Comparison of ENCODE assay signal across 23 cellular contexts in genomic region chr1:80075351-80075750, GRCh38.
DNase-seq lines count a peak whose midpoint lies in the region; ATAC-seq and TF ChIP-seq lines count a peak whose summit lies in the region.
"Had no signal": no experiment of that assay in that cellular context is flagged by ENCODE, and none has a peak within 500 bp of the region (broad histone marks: within the 10 kb centered on the region; RNA-seq: fewer than 3 reads in every experiment).

No MANE protein-coding gene starts in this region.

- WGBS in esophagus muscularis mucosa, result 85% methylated on average over 4 of the region's 4 CpGs

- TF ChIP-seq RAD21 in neural cell (conservative IDR thresholded peaks at IDR 0.05), result no peak

- no peak for ATAC-seq in mucosa of descending colon
- ATAC-seq: A549, GM12878 had no signal

- TF ChIP-seq EP300 in neural cell (conservative IDR thresholded peaks at IDR 0.05; ENCODE audit: poor library complexity, severe bottlenecking), result peak; percentile 97
- TF ChIP-seq EP300 in esophagus muscularis mucosa (IDR thresholded peaks at IDR 0.05), result no peak

- H3K4me3 ChIP-seq in ACC112 (ENCODE audit: low read depth, low read length), result no peak overlapping the region
- no peak overlapping the region for H3K4me3 ChIP-seq in neural cell (ENCODE audit: low read length)
- H3K4me3 ChIP-seq in esophagus muscularis mucosa, result no peak overlapping the region
- H3K4me3 ChIP-seq in mucosa of descending colon, result no peak overlapping the region
- H3K4me3 ChIP-seq: A549, BLaER1, GM12878 had no signal

- no peaks in the 10 kb centered on the region for H4K20me1 ChIP-seq in neural cell (ENCODE audit: insufficient read depth)
- H4K20me1 ChIP-seq: BLaER1 had no signal

- DNase-seq in putamen (ENCODE audit: low spot score), result peak; percentile 27
- DNase-seq in esophagus muscularis mucosa (ENCODE audit: extremely low spot score), result no peak
- no peak for DNase-seq in mucosa of descending colon
- DNase-seq: ACHN; BE2C; C1 segment of cervical spinal cord; CD4-positive, alpha-beta memory T cell; CD4-positive, CD25-positive, alpha-beta regulatory T cell; CD8-positive, alpha-beta memory T cell; COR-L47; DMS 273 treated with DMSO at 0.1 percent for 48 hours; DMS153; DMS53; DMS79; DND-41; EL; GDM1 had no signal

- H3K36me3 ChIP-seq in ACC112 (ENCODE audit: insufficient read depth, low read length), result no peaks in the 10 kb centered on the region
- no peaks in the 10 kb centered on the region for H3K36me3 ChIP-seq in neural cell (ENCODE audit: insufficient read depth, low read length)
- no peaks in the 10 kb centered on the region for H3K36me3 ChIP-seq in esophagus muscularis mucosa
- no peaks in the 10 kb centered on the region for H3K36me3 ChIP-seq in mucosa of descending colon (ENCODE audit: low read depth)
- H3K36me3 ChIP-seq: BE2C, BLaER1 had no signal

- intact Hi-C loops in esophagus muscularis mucosa (cut with DNase I), result no loop called here
- intact Hi-C loops in mucosa of descending colon (cut with DNase I, micrococcal nuclease), result no loop called here

- H3K4me2 ChIP-seq in neural cell (ENCODE audit: low read length), result peak overlapping the region; percentile 4
- H3K4me2 ChIP-seq: A549, BLaER1 had no signal

- H3K9me2 ChIP-seq in neural cell (ENCODE audit: insufficient read depth, low read length), result no peaks in the 10 kb centered on the region

- H3F3A ChIP-seq in neural cell (ENCODE audit: insufficient read depth, low read length, poor library complexity, severe bottlenecking), result no peaks in the 10 kb centered on the region

- no peak overlapping the region for H3K27ac ChIP-seq in ACC112 (ENCODE audit: low read depth, low read length)
- peak overlapping the region; percentile 70 for H3K27ac ChIP-seq in neural cell (ENCODE audit: low read length)
- H3K27ac ChIP-seq in esophagus muscularis mucosa (replicated peaks in 1 of 4), result no peak overlapping the region
- H3K27ac ChIP-seq: 22Rv1, A549, BLaER1 had no signal

- TF ChIP-seq POLR2A in esophagus muscularis mucosa (IDR thresholded peaks at IDR 0.05; ENCODE audit: low read depth), result no peak

- no peaks in the 10 kb centered on the region for H3K9me3 ChIP-seq in neural cell (ENCODE audit: low read length)
- no peaks in the 10 kb centered on the region for H3K9me3 ChIP-seq in esophagus muscularis mucosa
- H3K9me3 ChIP-seq in mucosa of descending colon, result no peaks in the 10 kb centered on the region
- H3K9me3 ChIP-seq: A549, BE2C, BLaER1 had no signal

- H3K27me3 ChIP-seq in ACC112 (ENCODE audit: insufficient read depth, low read length) (no peaks in the 10 kb centered on the region), neural cell (ENCODE audit: insufficient read depth, low read depth, low read length) (no peaks in the 10 kb centered on the region), esophagus muscularis mucosa (no peaks in the 10 kb centered on the region)
- H3K27me3 ChIP-seq: BE2C, BLaER1 had no signal

- TF ChIP-seq CTCF in neural cell (IDR thresholded peaks at IDR 0.05; ENCODE audit: poor library complexity, severe bottlenecking) (no peak), esophagus muscularis mucosa (IDR thresholded peaks at IDR 0.05) (no peak), mucosa of descending colon (IDR thresholded peaks at IDR 0.05) (no peak)

- no peak overlapping the region for H3K9ac ChIP-seq in neural cell (ENCODE audit: low read length)
- H3K9ac ChIP-seq: BLaER1 had no signal

- H3K4me1 ChIP-seq in ACC112 (ENCODE audit: control insufficient read depth, insufficient read depth, low read length, unreplicated experiment) (no peaks in the 10 kb centered on the region), esophagus muscularis mucosa (peaks cover 0 to 15% (median 0%) of the 10 kb centered on the region in 4 donors), mucosa of descending colon (ENCODE audit: low read depth) (no peaks in the 10 kb centered on the region)
- H3K4me1 ChIP-seq: A549, BE2C, BLaER1 had no signal

- peak overlapping the region; percentile 69 for H2AFZ ChIP-seq in ACC112 (ENCODE audit: low read length, unreplicated experiment)
- no peak overlapping the region for H2AFZ ChIP-seq in neural cell (ENCODE audit: low read depth, low read length)

- H3K79me2 ChIP-seq in ACC112 (ENCODE audit: control insufficient read depth, insufficient read depth, low read length, unreplicated experiment) (no peaks in the 10 kb centered on the region), neural cell (replicated peaks; ENCODE audit: insufficient read depth, low read length) (no peaks in the 10 kb centered on the region)

TF ChIP-seq in neural cell, 6 proteins besides CTCF, POLR2A, EP300 and RAD21:
- TF ChIP-seq POLR2AphosphoS5 (IDR thresholded peaks at IDR 0.05) (peak; percentile 80), REST (IDR thresholded peaks at IDR 0.05; ENCODE audit: borderline replicate concordance) (peak; percentile 92), SMC3 (conservative IDR thresholded peaks at IDR 0.05; ENCODE audit: poor library complexity) (no peak)
